1 cellular context compared by ENCODE assay signal in genomic region chr5:50717615-50718014, GRCh38.
TF ChIP-seq lines count a peak whose summit lies in the region.

No MANE protein-coding gene starts in this region.

TF ChIP-seq in GM12878, 131 proteins besides CTCF, POLR2A, EP300 and RAD21 (continued from another document):
- TF ChIP-seq ATF7 (IDR thresholded peaks at IDR 0.05; ENCODE audit: low read depth) (peak; percentile 45; the same call in 1 of the 2 replicates), IRF3 (IDR thresholded peaks at IDR 0.05) (no peak), RB1 (IDR thresholded peaks at IDR 0.05; ENCODE audit: borderline replicate concordance) (no peak), SMAD5 (IDR thresholded peaks at IDR 0.05; ENCODE audit: low read depth) (no peak), ESRRA (IDR thresholded peaks at IDR 0.05; ENCODE audit: low read length) (no peak), NFYA (IDR thresholded peaks at IDR 0.05; ENCODE audit: borderline replicate concordance, low read depth, low read length) (no peak), LARP7 (IDR thresholded peaks at IDR 0.05) (no peak), NFIC (IDR thresholded peaks at IDR 0.05; ENCODE audit: low read depth, low read length) (no peak), NR2F1 (conservative IDR thresholded peaks at IDR 0.05) (peak; percentile 77; the same call in 1 of the 2 replicates), MTA2 (IDR thresholded peaks at IDR 0.05; ENCODE audit: low read depth) (peak; percentile 25; the same call in 1 of the 2 replicates), BHLHE40 (IDR thresholded peaks at IDR 0.05; ENCODE audit: borderline replicate concordance in 1 of 2, low read depth in 2 of 2, low read length in 1 of 2) (peak; percentile 26 to 28; a peak in 1 of 4 replicates), CREB1 (IDR thresholded peaks at IDR 0.05; ENCODE audit: low read depth) (no peak), JUNB (IDR thresholded peaks at IDR 0.05) (no peak), ZNF217 (IDR thresholded peaks at IDR 0.05) (no peak), TCF12 (IDR thresholded peaks at IDR 0.05; ENCODE audit: low read depth, low read length) (no peak), POU2F2 (IDR thresholded peaks at IDR 0.05; ENCODE audit: borderline replicate concordance, low read depth, low read length) (peak; percentile 22; the same call in 1 of the 3 replicates), PBX3 (IDR thresholded peaks at IDR 0.05; ENCODE audit: insufficient replicate concordance, low read depth, low read length) (peak; percentile 19), EED (IDR thresholded peaks at IDR 0.05; ENCODE audit: low read depth) (no peak), EZH2 (IDR thresholded peaks at IDR 0.05; ENCODE audit: borderline replicate concordance, control insufficient read depth, low read depth, low read length) (no peak)
- TF ChIP-seq, protein P1, sequence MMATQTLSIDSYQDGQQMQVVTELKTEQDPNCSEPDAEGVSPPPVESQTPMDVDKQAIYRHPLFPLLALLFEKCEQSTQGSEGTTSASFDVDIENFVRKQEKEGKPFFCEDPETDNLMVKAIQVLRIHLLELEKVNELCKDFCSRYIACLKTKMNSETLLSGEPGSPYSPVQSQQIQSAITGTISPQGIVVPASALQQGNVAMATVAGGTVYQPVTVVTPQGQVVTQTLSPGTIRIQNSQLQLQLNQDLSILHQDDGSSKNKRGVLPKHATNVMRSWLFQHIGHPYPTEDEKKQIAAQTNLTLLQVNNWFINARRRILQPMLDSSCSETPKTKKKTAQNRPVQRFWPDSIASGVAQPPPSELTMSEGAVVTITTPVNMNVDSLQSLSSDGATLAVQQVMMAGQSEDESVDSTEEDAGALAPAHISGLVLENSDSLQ (IDR thresholded peaks at IDR 0.05), result peak; percentile 79
